Comparison of ENCODE assay signal across 8 cellular contexts in the genomic region with DNA sequence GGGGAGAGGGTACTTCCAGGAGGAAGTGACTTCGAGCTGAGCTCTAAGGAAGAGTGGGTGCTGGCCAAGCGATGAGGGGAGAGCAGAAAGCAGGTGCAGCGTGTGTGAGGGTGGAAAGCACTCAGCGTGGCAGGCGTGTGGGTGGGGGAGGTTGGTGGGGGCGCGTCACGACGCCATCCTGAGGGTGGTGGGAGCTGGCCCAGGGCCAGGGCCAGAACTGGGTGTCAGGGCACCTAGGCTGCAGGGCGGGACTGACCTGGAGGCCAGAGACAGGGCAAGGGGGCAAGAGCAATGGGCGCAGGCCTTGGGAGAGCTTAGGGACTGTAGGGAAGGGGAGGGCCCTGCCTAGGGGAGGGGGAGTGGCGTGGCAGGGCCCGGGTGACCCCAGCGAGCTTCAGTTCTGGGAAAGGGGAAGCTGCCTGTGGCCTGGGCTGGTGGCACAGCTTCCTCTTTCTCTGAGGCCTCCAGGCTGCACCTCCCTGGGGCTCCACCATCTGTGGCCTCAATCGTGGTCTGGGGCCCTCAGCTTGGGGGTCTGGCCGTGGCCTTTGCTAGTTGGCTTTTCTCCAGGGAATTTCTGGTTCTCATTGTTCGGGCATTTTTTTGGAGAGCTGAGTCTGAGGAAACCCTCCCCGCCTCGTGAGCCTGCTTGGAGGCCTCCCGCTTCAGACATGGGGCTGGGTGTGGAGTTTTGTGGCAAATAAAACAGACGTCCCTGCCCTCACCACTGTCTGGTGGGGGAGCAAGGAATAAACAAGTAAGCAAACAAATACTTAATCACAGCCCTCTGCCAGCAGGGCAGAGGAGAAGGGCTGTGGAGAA. TPM values are rescaled to one million over a fixed set of nuclear protein-coding genes. Genes with fewer than 3 reads are reported as not detected.
A peak's percentile ranks its signal among the peaks of the same experiment; 100 is the strongest.
DNase-seq lines count a peak whose midpoint lies in the region; ATAC-seq, FAIRE-seq and TF ChIP-seq lines count a peak whose summit lies in the region.

No MANE protein-coding gene starts in this region.

- TF ChIP-seq CTCF in kidney (IDR thresholded peaks at IDR 0.05; ENCODE audit: borderline replicate concordance, extremely low read depth, insufficient read depth): no peak

- DNase-seq in activated naive CD4-positive, alpha-beta T cell treated with anti-CD3 and anti-CD28 coated beads for 36 hours: peak; percentile 20
- DNase-seq in activated naive CD4-positive, alpha-beta T cell treated with Interleukin-2 at 50 U/mL for 16 hours: no peak
- peak; percentile 71 for DNase-seq in activated CD8-positive, alpha-beta T cell treated with anti-CD3 and anti-CD28 coated beads, Interleukin-2, amount 10 ng/mL, durations not matched to agents 7 days and 5 days
- DNase-seq in kidney: peak; percentile 81
- no peak for DNase-seq in NCI-H1436 (lab: John Stamatoyannopoulos, UW)
- DNase-seq in NCI-H187 treated with DMSO at 0.1 percent for 48 hours (lab: John Stamatoyannopoulos, UW): no peak

- H3K27ac Mint-ChIP-seq in activated naive CD4-positive, alpha-beta T cell treated with anti-CD3 and anti-CD28 coated beads for 36 hours: peak overlapping the region; percentile 16
- H3K27ac Mint-ChIP-seq in activated CD8-positive, alpha-beta T cell treated with anti-CD3 and anti-CD28 coated beads, Interleukin-2, amount 10 ng/mL, durations not matched to agents 7 days and 5 days: peak overlapping the region; percentile 94

- no peak for FAIRE-seq in kidney (lab: Jason Lieb, UNC)

- POLR2A ChIA-PET in activated CD8-positive, alpha-beta T cell treated with anti-CD3 and anti-CD28 coated beads, Interleukin-2, amount 10 ng/mL, durations not matched to agents 7 days and 5 days (lab: Charles Lee): interaction anchor here (0.7 to 1.4 kb wide), 2 partner anchors 8 to 37 kb away, joined by 3 read pairs; no protein-coding TSS in a partner anchor

- no peaks in the 10 kb centered on the region for H3K27me3 Mint-ChIP-seq in activated naive CD4-positive, alpha-beta T cell treated with anti-CD3 and anti-CD28 coated beads for 36 hours (ENCODE audit: low read depth)
- H3K27me3 Mint-ChIP-seq in activated CD8-positive, alpha-beta T cell treated with anti-CD3 and anti-CD28 coated beads, Interleukin-2, amount 10 ng/mL, durations not matched to agents 7 days and 5 days (ENCODE audit: low read depth): no peaks in the 10 kb centered on the region

- intact Hi-C loops in activated naive CD4-positive, alpha-beta T cell treated with anti-CD3 and anti-CD28 coated beads for 36 hours (cut with micrococcal nuclease): no loop called here
- intact Hi-C loops in kidney (cut with DNase I): no loop called here

- H3K27ac ChIP-seq in kidney (ENCODE audit: low read depth in 2 of 2, low read length in 2 of 2) (no peak overlapping the region), temporal lobe (ENCODE audit: low read depth, low read length) (peak overlapping the region; percentile 80)

- peaks cover 2% of the 10 kb centered on the region for H3K36me3 Mint-ChIP-seq in activated naive CD4-positive, alpha-beta T cell treated with anti-CD3 and anti-CD28 coated beads for 36 hours (ENCODE audit: low read depth)
- peaks cover 18% of the 10 kb centered on the region for H3K36me3 Mint-ChIP-seq in activated CD8-positive, alpha-beta T cell treated with anti-CD3 and anti-CD28 coated beads, Interleukin-2, amount 10 ng/mL, durations not matched to agents 7 days and 5 days (ENCODE audit: low read depth)

- no peak overlapping the region for H3K4me3 ChIP-seq in kidney (ENCODE audit: low read length in 2 of 2)

- no peak overlapping the region for H3K4me3 Mint-ChIP-seq in activated naive CD4-positive, alpha-beta T cell treated with anti-CD3 and anti-CD28 coated beads for 36 hours
- H3K4me3 Mint-ChIP-seq in activated CD8-positive, alpha-beta T cell treated with anti-CD3 and anti-CD28 coated beads, Interleukin-2, amount 10 ng/mL, durations not matched to agents 7 days and 5 days: peak overlapping the region; percentile 65

- no peaks in the 10 kb centered on the region for H3K9me3 ChIP-seq in kidney (ENCODE audit: control insufficient read depth in 1 of 2, low read length in 2 of 2)

- ATAC-seq in HG03354 (IDR thresholded peaks at IDR 0.05; ENCODE audit: poor library complexity, severe bottlenecking, unreplicated experiment): peak; percentile 67
- peak; percentile 68 for ATAC-seq in activated CD8-positive, alpha-beta T cell treated with anti-CD3 and anti-CD28 coated beads, Interleukin-2, amount 10 ng/mL, durations not matched to agents 7 days and 5 days

- H3K4me1 ChIP-seq in kidney (ENCODE audit: control insufficient read depth in 1 of 2, insufficient read depth in 1 of 2, low read depth in 1 of 2, low read length in 2 of 2): peaks cover 4 to 12% of the 10 kb centered on the region in 2 donors

- no peak overlapping the region for H3K9ac ChIP-seq in kidney (ENCODE audit: low read length in 2 of 2)

- no peaks in the 10 kb centered on the region for H3K9me3 Mint-ChIP-seq in activated naive CD4-positive, alpha-beta T cell treated with anti-CD3 and anti-CD28 coated beads for 36 hours
- H3K9me3 Mint-ChIP-seq in activated CD8-positive, alpha-beta T cell treated with anti-CD3 and anti-CD28 coated beads, Interleukin-2, amount 10 ng/mL, durations not matched to agents 7 days and 5 days (ENCODE audit: insufficient read depth): no peaks in the 10 kb centered on the region

- CTCF ChIA-PET in activated naive CD4-positive, alpha-beta T cell treated with anti-CD3 and anti-CD28 coated beads for 36 hours (lab: Charles Lee): interaction anchor here (0.7 to 1.6 kb wide), 5 partner anchors 8 to 277 kb away, joined by 3 to 9 read pairs (median 3); no protein-coding TSS in a partner anchor
- CTCF ChIA-PET in activated CD8-positive, alpha-beta T cell treated with anti-CD3 and anti-CD28 coated beads, Interleukin-2, amount 10 ng/mL, durations not matched to agents 7 days and 5 days (lab: Charles Lee): interaction anchor here (0.9 to 9.1 kb wide), 11 partner anchors 9 to 277 kb away, joined by 3 to 75 read pairs (median 5); a partner anchor contains a TSS

- no peaks in the 10 kb centered on the region for H3K36me3 ChIP-seq in kidney (ENCODE audit: control insufficient read depth in 1 of 2, insufficient read depth in 2 of 2, low read length in 2 of 2)

- peaks cover 65% of the 10 kb centered on the region for H3K4me1 Mint-ChIP-seq in activated naive CD4-positive, alpha-beta T cell treated with anti-CD3 and anti-CD28 coated beads for 36 hours (ENCODE audit: low read depth)
- peaks cover 88% of the 10 kb centered on the region for H3K4me1 Mint-ChIP-seq in activated CD8-positive, alpha-beta T cell treated with anti-CD3 and anti-CD28 coated beads, Interleukin-2, amount 10 ng/mL, durations not matched to agents 7 days and 5 days (ENCODE audit: low read depth)

RNA-seq across cellular contexts. Expression of a gene that starts 8.9 kb away (rescaled TPM):
- 10 to 100 TPM; 17.9 to 18.5 TPM for total RNA-seq in activated naive CD4-positive, alpha-beta T cell treated with anti-CD3 and anti-CD28 coated beads for 36 hours
- total RNA-seq in activated CD8-positive, alpha-beta T cell treated with anti-CD3 and anti-CD28 coated beads, Interleukin-2, amount 10 ng/mL, durations not matched to agents 7 days and 5 days: 10 to 100 TPM; 28.6 to 33.2 TPM
- total RNA-seq in kidney (8.7 TPM), temporal lobe (1.5 TPM)
- 1.0 TPM for polyA plus RNA-seq in kidney (ENCODE audit: insufficient read depth, low read depth, low replicate concordance)

Comparison
In these comparisons a context has a peak if more than half of its experiments do, and no peak if none do; other contexts are left out.
1. DNase-seq: peak in activated naive CD4-positive, alpha-beta T cell treated with anti-CD3 and anti-CD28 coated beads for 36 hours (single experiment), activated CD8-positive, alpha-beta T cell treated with anti-CD3 and anti-CD28 coated beads, Interleukin-2, amount 10 ng/mL, durations not matched to agents 7 days and 5 days (single experiment) and kidney (single experiment); none in activated naive CD4-positive, alpha-beta T cell treated with Interleukin-2 at 50 U/mL for 16 hours (single experiment), NCI-H1436 (single experiment) and NCI-H187 treated with DMSO at 0.1 percent for 48 hours (single experiment).